ENCODE assay signal across 2 cellular contexts in the genomic region with DNA sequence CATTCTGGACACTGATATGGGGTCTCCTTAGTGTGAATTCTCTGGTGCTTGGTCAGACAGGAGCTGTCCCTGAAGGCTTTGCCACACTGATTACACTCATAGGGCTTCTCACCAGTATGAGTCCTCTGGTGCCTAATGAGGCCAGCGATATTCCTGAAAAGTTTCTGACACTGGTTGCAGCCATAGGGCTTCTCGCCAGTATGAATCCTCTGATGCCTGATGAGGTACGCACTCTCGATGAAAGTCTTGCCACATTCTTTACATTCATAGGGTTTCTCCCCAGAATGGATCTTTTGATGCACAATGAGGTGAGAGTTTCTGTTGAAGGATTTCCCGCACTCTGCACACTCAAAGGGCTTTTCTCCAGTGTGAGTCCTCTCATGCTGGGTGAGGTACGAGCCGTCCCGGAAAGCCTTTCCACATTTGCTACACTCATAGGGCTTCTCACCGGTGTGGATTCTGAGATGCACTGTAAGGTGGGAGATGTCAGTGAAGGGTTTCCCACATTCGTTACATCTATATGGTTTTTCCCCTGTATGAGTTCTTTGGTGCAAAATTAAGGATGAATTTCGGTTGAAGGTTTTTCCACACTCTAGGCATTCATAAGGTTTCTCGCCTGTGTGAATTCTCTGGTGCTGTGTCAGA.
TF ChIP-seq lines count a peak whose summit lies in the region.

No MANE protein-coding gene starts in this region.

TF ChIP-seq in GM23338, 12 proteins besides CTCF, POLR2A, EP300 and RAD21:
- TF ChIP-seq POLR2AphosphoS5 (IDR thresholded peaks at IDR 0.05; ENCODE audit: low read depth): no peak
- TF ChIP-seq EZH2phosphoT487 (IDR thresholded peaks at IDR 0.05; ENCODE audit: unreplicated experiment): no peak
- no peak for TF ChIP-seq STAT1 (IDR thresholded peaks at IDR 0.05; ENCODE audit: unreplicated experiment)
- TF ChIP-seq EZH2 (IDR thresholded peaks at IDR 0.05; ENCODE audit: low read depth, unreplicated experiment): no peak
- no peak for TF ChIP-seq ZNF114 (CRISPR knock-in tag; IDR thresholded peaks at IDR 0.05)

TF ChIP-seq in GM12878, 131 proteins besides CTCF, POLR2A, EP300 and RAD21:
- TF ChIP-seq SIN3A (IDR thresholded peaks at IDR 0.05; ENCODE audit: low read depth, low read length): no peak
- TF ChIP-seq CBX5 (IDR thresholded peaks at IDR 0.05; ENCODE audit: low read depth): peak; percentile 75; the same call in 1 of the 2 replicates
- TF ChIP-seq KLF5 (IDR thresholded peaks at IDR 0.05; ENCODE audit: partially characterized antibody): peak; percentile 63
- no peak for TF ChIP-seq TBL1XR1 (IDR thresholded peaks at IDR 0.05; ENCODE audit: low read depth, low read length)
- no peak for TF ChIP-seq BCL11A (IDR thresholded peaks at IDR 0.05; ENCODE audit: low read depth, low read length)
- TF ChIP-seq ZNF274 (IDR thresholded peaks at IDR 0.05; ENCODE audit: insufficient read depth, insufficient read length): peak; percentile 95
